Comparison of ENCODE assay signal across 19 cellular contexts in the genomic region with DNA sequence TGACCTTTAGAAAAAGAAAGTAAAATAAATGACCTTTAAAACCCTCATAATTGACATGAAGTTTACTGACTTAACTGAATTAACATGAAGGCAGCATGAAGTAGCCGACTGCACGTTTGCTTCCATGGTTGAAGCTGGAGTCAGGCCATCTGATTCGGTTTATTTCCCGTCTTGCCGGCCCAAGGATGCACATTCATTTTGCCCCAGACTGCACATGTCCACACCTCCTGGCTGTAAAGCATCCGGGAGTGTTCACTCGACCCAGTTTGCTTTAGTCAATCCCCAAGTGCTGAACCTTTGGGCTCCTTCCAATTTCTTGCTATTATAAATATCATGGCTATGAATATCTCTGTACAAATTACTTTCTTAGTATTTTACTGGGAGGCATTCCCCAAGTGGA. TPM values are rescaled to one million over a fixed set of nuclear protein-coding genes. Genes with fewer than 3 reads are reported as not detected.
DNase-seq lines count a peak whose midpoint lies in the region; ATAC-seq and TF ChIP-seq lines count a peak whose summit lies in the region.
"Had no signal": no experiment of that assay in that cellular context is flagged by ENCODE, and none has a peak within 500 bp of the region (broad histone marks: within the 10 kb centered on the region; RNA-seq: fewer than 3 reads in every experiment).

No MANE protein-coding gene starts in this region.

- no peaks in the 10 kb centered on the region for H3K36me3 ChIP-seq in heart left ventricle
- H3K36me3 ChIP-seq in osteoblast (ENCODE audit: insufficient read depth, low read length): no peaks in the 10 kb centered on the region
- H3K36me3 ChIP-seq: upper lobe of left lung had no signal

- H3K9me3 ChIP-seq in heart left ventricle (no peaks in the 10 kb centered on the region), osteoblast (ENCODE audit: low read depth, low read length) (no peaks in the 10 kb centered on the region)
- H3K9me3 ChIP-seq: upper lobe of left lung had no signal

- peaks cover 0 to 77% (median 50%) of the 10 kb centered on the region in 12 donors for H3K4me1 ChIP-seq in heart left ventricle
- peaks cover 50% of the 10 kb centered on the region for H3K4me1 ChIP-seq in osteoblast (ENCODE audit: insufficient read depth, low read length)
- no peaks in the 10 kb centered on the region for H3K4me1 ChIP-seq in foreskin keratinocyte

- H3K4me2 ChIP-seq in osteoblast (ENCODE audit: insufficient read depth, low read length): peak overlapping the region; percentile 64

- no peaks in the 10 kb centered on the region for H4K20me1 ChIP-seq in osteoblast (ENCODE audit: insufficient read depth, low read length)

- intact Hi-C loops in Right ventricle myocardium inferior (cut with DNase I) (no loop called here), cardiac septum (cut with DNase I) (no loop called here), heart left ventricle (cut with DNase I) (no loop called here)

- no peak for TF ChIP-seq CTCF in heart left ventricle (IDR thresholded peaks at IDR 0.05)
- TF ChIP-seq CTCF in osteoblast (IDR thresholded peaks at IDR 0.05; ENCODE audit: extremely low read depth, low read depth, low read length): no peak
- TF ChIP-seq CTCF in foreskin keratinocyte (conservative IDR thresholded peaks at IDR 0.05): no peak

- peak; percentile 77 for ATAC-seq in Right ventricle myocardium inferior
- peak; percentile 62 to 81 (median 66) for ATAC-seq in heart left ventricle
- ATAC-seq in foreskin keratinocyte: no peak

- peak overlapping the region; percentile 24 for H2AFZ ChIP-seq in osteoblast (ENCODE audit: low read length)

- TF ChIP-seq POLR2A in heart left ventricle (IDR thresholded peaks at IDR 0.05): no peak

- no peaks in the 10 kb centered on the region for H3K79me2 ChIP-seq in osteoblast (ENCODE audit: insufficient read depth, low read length)

- H3K27me3 ChIP-seq in heart left ventricle: no peaks in the 10 kb centered on the region
- no peaks in the 10 kb centered on the region for H3K27me3 ChIP-seq in osteoblast (ENCODE audit: insufficient read depth, low read length)
- H3K27me3 ChIP-seq in foreskin keratinocyte: no peaks in the 10 kb centered on the region
- H3K27me3 ChIP-seq: dorsolateral prefrontal cortex, upper lobe of left lung had no signal

- peak overlapping the region; percentile 48 to 85 (median 74) for H3K27ac ChIP-seq in heart left ventricle
- H3K27ac ChIP-seq in osteoblast (ENCODE audit: low read depth, low read length): peak overlapping the region; percentile 50
- no peak overlapping the region for H3K27ac ChIP-seq in foreskin keratinocyte
- H3K27ac ChIP-seq: RWPE1 had no signal

- 8 to 15% (median 14%) methylated on average over 7 of the region's 7 CpGs for WGBS in heart left ventricle, 4 donors

- no peak overlapping the region for H3K4me3 ChIP-seq in heart left ventricle
- H3K4me3 ChIP-seq in osteoblast (ENCODE audit: insufficient read depth, low read length): no peak overlapping the region
- H3K4me3 ChIP-seq: dorsolateral prefrontal cortex, upper lobe of left lung had no signal

- DNase-seq in Right ventricle myocardium inferior (ENCODE audit: missing footprints) (no peak), cardiac septum (ENCODE audit: low spot score) (no peak), heart left ventricle (peak in 4 of 5 donors; percentile 50 to 75 (median 63)), osteoblast (ENCODE audit: insufficient read length, low spot score, missing footprints) (peak; percentile 95), foreskin keratinocyte (no peak), HK-2 (ENCODE audit: unreplicated experiment) (no peak), GF-D8 (lab: John Stamatoyannopoulos, UW) (no peak), SW480 (ENCODE audit: low spot score) (no peak)
- DNase-seq: activated CD4-positive, alpha-beta T cell treated with anti-CD3 and anti-CD28 coated beads for 4 hours; activated T-cell treated with anti-CD3 and anti-CD28 coated beads, Interleukin-2, amount 50 U/mL, for 24 hours; COR-L47; GDM1; islet precursor cell; NCI-H2081; NCI-H748 treated with DMSO at 0.1 percent for 48 hours; stimulated activated CD4-positive, alpha-beta T cell treated with anti-CD3 and anti-CD28 coated beads, Interleukin-2, amount 100 ng/mL, for 48 hours had no signal

RNA-seq across cellular contexts. Expression of gene TUB, which starts 17.7 kb away (rescaled TPM):
- total RNA-seq in Right ventricle myocardium inferior: 21.4 TPM
- total RNA-seq in cardiac septum: 12.2 TPM
- 10 to 100 TPM; 11.7 to 38.8 (median 18.9) TPM for total RNA-seq in heart left ventricle
- 1 to 10 TPM; 4.7 to 5.7 TPM for polyA plus RNA-seq in heart left ventricle
- total RNA-seq in osteoblast: 19.2 and 23.5 TPM in 2 replicates
- total RNA-seq in foreskin keratinocyte: 2.4 and 2.5 TPM in 2 replicates
- 0.48 and 0.70 TPM in 2 replicates for polyA plus RNA-seq in foreskin keratinocyte

Comparison
In these comparisons a context has a peak if more than half of its experiments do, and no peak if none do; other contexts are left out.
1. DNase-seq: peak in heart left ventricle (4 of 5) and osteoblast (single experiment); none in Right ventricle myocardium inferior (single experiment), cardiac septum (single experiment), foreskin keratinocyte (0 of 2), HK-2 (single experiment), GF-D8 (single experiment) and SW480 (single experiment).